ENCODE assay signal across 14 cellular contexts in genomic region chr1:8077602-8078001, GRCh38. TPM values are rescaled to one million over a fixed set of nuclear protein-coding genes. Genes with fewer than 3 reads are reported as not detected.
DNase-seq lines count a peak whose midpoint lies in the region; ATAC-seq, FAIRE-seq and TF ChIP-seq lines count a peak whose summit lies in the region.
"Had no signal": no experiment of that assay in that cellular context is flagged by ENCODE, and none has a peak within 500 bp of the region (broad histone marks: within the 10 kb centered on the region; RNA-seq: fewer than 3 reads in every experiment).

No MANE protein-coding gene starts in this region.

- TF ChIP-seq EP300 in A549 (IDR thresholded peaks at IDR 0.05): no peak
- TF ChIP-seq EP300 in esophagus muscularis mucosa (IDR thresholded peaks at IDR 0.05): no peak

- H3K4me2 ChIP-seq in A549 (peak overlapping the region; percentile 60), PC-3 (ENCODE audit: low read length) (peak overlapping the region; percentile 64)

- ATAC-seq in A549 (no peak), PC-3 (peak; percentile 3), GM21737 (IDR thresholded peaks at IDR 0.05; ENCODE audit: unreplicated experiment) (no peak), GM18519 (IDR thresholded peaks at IDR 0.05; ENCODE audit: low FRiP score, unreplicated experiment) (no peak), GM21717 (IDR thresholded peaks at IDR 0.05; ENCODE audit: unreplicated experiment) (no peak)

- BruUV-seq in PC-3 (replicated peaks; lab: Mats Ljungman, UMichigan): TSS peak; percentile 58

- H3K9ac ChIP-seq in PC-3 (ENCODE audit: low read length): peak overlapping the region; percentile 83

- TF ChIP-seq CTCF in A549 (IDR thresholded peaks at IDR 0.05) (no peak), PC-3 (conservative IDR thresholded peaks at IDR 0.05; ENCODE audit: low read depth, low read length) (no peak), esophagus muscularis mucosa (IDR thresholded peaks at IDR 0.05) (no peak), progenitor cell of endocrine pancreas (IDR thresholded peaks at IDR 0.05; ENCODE audit: unreplicated experiment) (no peak)

- TF ChIP-seq POLR2A in A549 (IDR thresholded peaks at IDR 0.05; ENCODE audit: low read length) (no peak), esophagus muscularis mucosa (IDR thresholded peaks at IDR 0.05; ENCODE audit: low read depth) (no peak)

- H3K9me3 Mint-ChIP-seq in progenitor cell of endocrine pancreas (ENCODE audit: low read depth): no peaks in the 10 kb centered on the region
- H3K9me3 Mint-ChIP-seq: activated T-helper 17 cell treated with anti-CD3 and anti-CD28 coated beads, Interleukin-2, amount 50 U/mL, for 72 hours; memory B cell had no signal

- H3K9me2 ChIP-seq in PC-3 (replicated peaks; ENCODE audit: low read length): no peaks in the 10 kb centered on the region

- H3K4me1 ChIP-seq in A549 (peaks cover 63% of the 10 kb centered on the region), PC-3 (ENCODE audit: insufficient read depth, low read length) (peaks cover 39% of the 10 kb centered on the region), esophagus muscularis mucosa (peaks cover 25 to 51% (median 49%) of the 10 kb centered on the region in 4 donors)

- H3K27me3 ChIP-seq in PC-3 (ENCODE audit: low read length) (no peaks in the 10 kb centered on the region), esophagus muscularis mucosa (no peaks in the 10 kb centered on the region)

- intact Hi-C loops in PC-3 (cut with micrococcal nuclease) (loop anchor here (1.0 to 2.0 kb wide), 2 partner anchors 19 to 49 kb away; no protein-coding TSS in a partner anchor), esophagus muscularis mucosa (cut with DNase I) (no loop called here)

- peaks cover 36% of the 10 kb centered on the region for H3K4me1 Mint-ChIP-seq in progenitor cell of endocrine pancreas (ENCODE audit: low read depth)
- H3K4me1 Mint-ChIP-seq: memory B cell had no signal

- no peaks in the 10 kb centered on the region for H3K36me3 ChIP-seq in PC-3 (ENCODE audit: low read depth, low read length)
- H3K36me3 ChIP-seq in esophagus muscularis mucosa: no peaks in the 10 kb centered on the region

- 54% methylated on average over 4 of the region's 4 CpGs for WGBS in A549 (ENCODE audit: missing lambda C conversion rate)
- 87% methylated on average over 4 of the region's 4 CpGs for WGBS in esophagus muscularis mucosa

- no peak overlapping the region for H3K4me3 Mint-ChIP-seq in progenitor cell of endocrine pancreas (ENCODE audit: low read depth)
- H3K4me3 Mint-ChIP-seq: memory B cell had no signal

- no peaks in the 10 kb centered on the region for H3K36me3 Mint-ChIP-seq in progenitor cell of endocrine pancreas (ENCODE audit: insufficient read depth)
- H3K36me3 Mint-ChIP-seq: memory B cell had no signal

- no peak for TF ChIP-seq RAD21 in A549 (conservative IDR thresholded peaks at IDR 0.05 in 1 of 2, IDR thresholded peaks at IDR 0.05 in 1 of 2)

- peaks cover 11% of the 10 kb centered on the region for H3F3A ChIP-seq in PC-3 (ENCODE audit: low read length, unreplicated experiment)

- H3K9me3 ChIP-seq in A549: no peaks in the 10 kb centered on the region
- H3K9me3 ChIP-seq in PC-3 (ENCODE audit: low read length): no peaks in the 10 kb centered on the region
- no peaks in the 10 kb centered on the region for H3K9me3 ChIP-seq in esophagus muscularis mucosa

- CTCF ChIA-PET in A549 (lab: Yijun Ruan, JAX): interaction anchor here (0.8 to 2.2 kb wide), 8 partner anchors 14 to 237 kb away, joined by 3 to 9 read pairs (median 5); no protein-coding TSS in a partner anchor
- CTCF ChIA-PET in PC-3 (lab: Charles Lee): no interaction called here

- H3K79me2 ChIP-seq in PC-3 (ENCODE audit: low read length): no peaks in the 10 kb centered on the region

- POLR2A ChIA-PET in A549 (lab: Yijun Ruan, JAX) (interaction anchor here (0.7 to 2.4 kb wide), 5 partner anchors 12 to 51 kb away, joined by 3 to 8 read pairs (median 4); partner anchors contain the start of gene ERRFI1), PC-3 (lab: Charles Lee; ENCODE audit: unreplicated experiment) (interaction anchor here (0.6 to 1.9 kb wide), 6 partner anchors 16 to 131 kb away, joined by 3 to 10 read pairs (median 6); no protein-coding TSS in a partner anchor)

- H3K27me3 Mint-ChIP-seq in progenitor cell of endocrine pancreas: no peaks in the 10 kb centered on the region

- H3K4me3 ChIP-seq in A549 (peak overlapping the region; percentile 5; the same call in 1 of the 3 replicates), PC-3 (ENCODE audit: low read length) (peak overlapping the region; percentile 18; the same call in 1 of the 2 replicates), esophagus muscularis mucosa (no peak overlapping the region)

- H3K27ac ChIP-seq in A549 (peak overlapping the region; percentile 88 to 90), PC-3 (ENCODE audit: low read length) (peak overlapping the region; percentile 97), esophagus muscularis mucosa (replicated peaks in 1 of 4) (peak overlapping the region; percentile 88 to 92 (median 90))

- no peaks in the 10 kb centered on the region for H4K20me1 ChIP-seq in PC-3 (ENCODE audit: low read length)

- FAIRE-seq in A549 (lab: Jason Lieb, UNC) (no peak), GM19239 (lab: Jason Lieb, UNC) (no peak)

- DNase-seq in A549 (ENCODE audit: low read depth in 1 of 2, low spot score in 1 of 2): no peak
- DNase-seq in PC-3: no peak
- DNase-seq in esophagus muscularis mucosa (ENCODE audit: extremely low spot score): no peak
- DNase-seq in progenitor cell of endocrine pancreas (ENCODE audit: low spot score, unreplicated experiment): no peak
- no peak for DNase-seq in GM19239 (ENCODE audit: insufficient read length, low spot score)
- DNase-seq: activated CD4-positive, CD25-positive, alpha-beta regulatory T cell treated with anti-CD3 and anti-CD28 coated beads, Interleukin-2, amount 50 U/mL, for 72 hours; KBM-7; NCI-H2171; stimulated activated CD8-positive, alpha-beta memory T cell treated with anti-CD3 and anti-CD28 coated beads, Interleukin-4, amount 100 ng/mL, for 48 hours had no signal

- H2AFZ ChIP-seq in PC-3 (ENCODE audit: low read length): no peak overlapping the region

- peak overlapping the region; percentile 75 for H3K27ac Mint-ChIP-seq in progenitor cell of endocrine pancreas
- H3K27ac Mint-ChIP-seq: memory B cell had no signal

TF ChIP-seq in A549, 52 proteins besides CTCF, POLR2A, EP300 and RAD21:
- 0 out of 2 replicates have a peak, but pooled peaks have one; percentile 1 for TF ChIP-seq JUNB (IDR thresholded peaks at IDR 0.05)
- no peak for TF ChIP-seq HDAC2 (IDR thresholded peaks at IDR 0.05)
- TF ChIP-seq HEYL (CRISPR knock-in tag; IDR thresholded peaks at IDR 0.05): 0 out of 2 replicates have a peak, but pooled peaks have one; percentile 1

RNA-seq across cellular contexts. Expression of gene ERRFI1, which starts 51.5 kb away (rescaled TPM):
- polyA plus RNA-seq in A549 (2011; rRNA removed): 193 and 217 TPM in 2 replicates
- polyA plus RNA-seq in A549 (2012; cell fraction: cytosol; rRNA removed): 48.0 and 74.2 TPM in 2 replicates
- polyA plus RNA-seq in A549 (2012; cell fraction: nucleus; rRNA removed): 61.4 and 108 TPM in 2 replicates
- 44.2 to 51.0 TPM (median 49.0 TPM) in 3 replicates for polyA plus RNA-seq in A549 (2017; fragmentation: RNase III; extraction: RNeasy Plus Mini Kit Qiagen cat#74134 plus additional on column Dnase treatment)
- 94.7 and 114 TPM in 2 replicates for polyA minus RNA-seq in A549 (2011; rRNA and poly(A)+ RNA removed)
- total RNA-seq in PC-3 (2014; rRNA removed): 218 and 227 TPM in 2 replicates
- total RNA-seq in esophagus muscularis mucosa: 100 to 1,000 TPM; 308 to 587 (median 435) TPM
- total RNA-seq in progenitor cell of endocrine pancreas: 138 and 139 TPM in 2 replicates

Comparison
In these comparisons a context has a peak if more than half of its experiments do, and no peak if none do; other contexts are left out.
1. H3K4me3 ChIP-seq: peak in A549 (single experiment) and PC-3 (single experiment); none in esophagus muscularis mucosa (0 of 4).
2. Peak in every context shown above with its lines, with median percentiles within 50 percentile points of each other: H3K27ac ChIP-seq.